8 cellular contexts compared by ENCODE assay signal in genomic region chr4:38665846-38666490, GRCh38. TPM values are rescaled to one million over a fixed set of nuclear protein-coding genes. Genes with fewer than 3 reads are reported as not detected.
DNase-seq lines count a peak whose midpoint lies in the region; ATAC-seq and TF ChIP-seq lines count a peak whose summit lies in the region.

No MANE protein-coding gene starts in this region.

- no peak for ATAC-seq in heart right ventricle
- ATAC-seq in central memory CD8-positive, alpha-beta T cell (replicated peaks; ENCODE audit: extremely low read depth, poor library complexity, severe bottlenecking) = no peak
- ATAC-seq in aorta (ENCODE audit: low FRiP score) = no peak
- no peak for ATAC-seq in omental fat pad (ENCODE audit: low FRiP score)

- H3K27ac ChIP-seq in heart right ventricle (peak overlapping the region; percentile 94 to 100 (median 99)), aorta (ENCODE audit: low read depth in 1 of 2, low read length in 2 of 2) (no peak overlapping the region)

- 15 to 27% methylated on average over 5 of the region's 5 CpGs for WGBS in heart right ventricle, 2 donors
- 3% methylated on average over 5 of the region's 5 CpGs for WGBS in aorta, 2 donors

- H3K9me3 ChIP-seq in heart right ventricle (no peaks in the 10 kb centered on the region), mucosa of stomach (ENCODE audit: control insufficient read depth, low read length) (no peaks in the 10 kb centered on the region), aorta (ENCODE audit: control insufficient read depth, low read length) (no peaks in the 10 kb centered on the region)

- intact Hi-C loops in heart right ventricle (cut with DNase I) = loop anchor here in 3 of 10 donors (2.0 kb wide), 2 partner anchors 103 to 347 kb away; no protein-coding TSS in a partner anchor
- intact Hi-C loops in cardiac septum (cut with DNase I) = loop anchor here (1.0 to 5.0 kb wide), 2 partner anchors 103 to 174 kb away; no protein-coding TSS in a partner anchor
- intact Hi-C loops in aorta (cut with DNase I) = no loop called here

- no peaks in the 10 kb centered on the region for H3K9me3 Mint-ChIP-seq in central memory CD8-positive, alpha-beta T cell

- H3K27ac Mint-ChIP-seq in central memory CD8-positive, alpha-beta T cell (ENCODE audit: low read depth) = peak overlapping the region; percentile 91

- peak overlapping the region; percentile 3 to 94 (median 90) for H3K4me3 ChIP-seq in heart right ventricle
- H3K4me3 ChIP-seq in mucosa of stomach (ENCODE audit: low read length) = peak overlapping the region; percentile 85
- H3K4me3 ChIP-seq in aorta (ENCODE audit: low read length in 2 of 2) = peak overlapping the region; percentile 52 to 61

- peak overlapping the region; percentile 95 for H3K4me3 Mint-ChIP-seq in central memory CD8-positive, alpha-beta T cell

- H3K27me3 ChIP-seq in heart right ventricle (no peaks in the 10 kb centered on the region), mucosa of stomach (ENCODE audit: control insufficient read depth, insufficient read depth, low read length) (no peaks in the 10 kb centered on the region), aorta (ENCODE audit: control insufficient read depth in 1 of 2, insufficient read depth in 2 of 2, low read length in 1 of 2) (no peaks in the 10 kb centered on the region)

- H3K36me3 Mint-ChIP-seq in central memory CD8-positive, alpha-beta T cell (ENCODE audit: insufficient read depth) = peaks cover 32% of the 10 kb centered on the region

- peak overlapping the region; percentile 89 for H3K9ac ChIP-seq in mucosa of stomach (ENCODE audit: low read length)

- no peak for TF ChIP-seq CTCF in heart right ventricle (IDR thresholded peaks at IDR 0.05)
- TF ChIP-seq CTCF in omental fat pad (IDR thresholded peaks at IDR 0.05) = no peak

- no peaks in the 10 kb centered on the region for H3K27me3 Mint-ChIP-seq in central memory CD8-positive, alpha-beta T cell

- DNase-seq in heart right ventricle (no peak), cardiac septum (ENCODE audit: low spot score) (no peak), aorta (no peak), DMS 273 treated with DMSO at 0.1 percent for 48 hours (lab: John Stamatoyannopoulos, UW) (no peak), omental fat pad (ENCODE audit: low spot score) (no peak), NCI-H146 (lab: John Stamatoyannopoulos, UW) (no peak)
- DNase-seq in central memory CD8-positive, alpha-beta T cell (ENCODE audit: low spot score in 2 of 2) = no peak

- peaks cover 58% of the 10 kb centered on the region for H3K4me1 Mint-ChIP-seq in central memory CD8-positive, alpha-beta T cell

- peaks cover 10 to 73% (median 63%) of the 10 kb centered on the region in 9 donors for H3K4me1 ChIP-seq in heart right ventricle
- peaks cover 32% of the 10 kb centered on the region for H3K4me1 ChIP-seq in mucosa of stomach (ENCODE audit: control insufficient read depth, insufficient read depth, low read length)
- peaks cover 0 to 2% of the 10 kb centered on the region in 2 donors for H3K4me1 ChIP-seq in aorta (ENCODE audit: control insufficient read depth in 1 of 2, insufficient read depth in 2 of 2, low read length in 2 of 2)

- H3K36me3 ChIP-seq in heart right ventricle (no peaks in the 10 kb centered on the region), mucosa of stomach (ENCODE audit: control insufficient read depth, insufficient read depth, low read length) (peaks cover 3% of the 10 kb centered on the region), aorta (ENCODE audit: control insufficient read depth in 1 of 2, insufficient read depth in 2 of 2, low read length in 1 of 2) (no peaks in the 10 kb centered on the region)

RNA-seq across cellular contexts. Expression of gene KLF3, which starts 2.0 kb away (rescaled TPM):
- total RNA-seq in heart right ventricle = 10 to 100 TPM; 14.1 to 25.1 (median 20.0) TPM
- polyA plus RNA-seq in heart right ventricle = 10 to 100 TPM in 1 of 2 donors, 1 to 10 TPM in 1; 9.9 to 11.4 TPM
- 25.3 TPM for total RNA-seq in cardiac septum
- 10 to 100 TPM; 45.9 to 66.8 TPM for total RNA-seq in aorta
- 10 to 100 TPM; 13.0 to 16.7 TPM for polyA plus RNA-seq in aorta
- 10 to 100 TPM; 40.4 to 64.9 (median 53.8) TPM for total RNA-seq in omental fat pad

Comparison
In these comparisons a context has a peak if more than half of its experiments do, and no peak if none do; other contexts are left out.
1. H3K27ac ChIP-seq: peak in heart right ventricle (10 of 10); none in aorta (0 of 2).
2. Peak in every context shown above with its lines, with median percentiles within 50 percentile points of each other: H3K4me3 ChIP-seq.